9 cellular contexts compared by ENCODE assay signal in the genomic region with DNA sequence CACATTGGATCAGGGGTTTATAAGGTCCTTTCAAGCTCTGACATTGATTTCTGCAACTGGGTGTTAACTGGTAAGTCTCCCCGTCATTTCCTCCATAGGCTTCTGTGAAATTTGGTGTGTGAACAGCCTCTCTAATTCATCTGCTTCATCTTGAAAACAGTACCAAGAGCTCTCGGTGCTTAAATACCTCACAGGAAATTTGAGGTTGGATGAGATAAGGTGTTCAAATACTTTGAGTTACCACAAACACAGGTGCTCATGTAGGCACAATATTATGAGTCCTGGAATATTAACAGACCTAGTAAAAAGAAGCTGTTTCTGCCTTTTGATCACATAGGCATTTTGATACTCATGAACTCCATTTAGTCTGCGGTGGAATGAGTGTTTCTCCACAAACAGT.
DNase-seq lines count a peak whose midpoint lies in the region; ATAC-seq lines count a peak whose summit lies in the region.
"Had no signal": no experiment of that assay in that cellular context is flagged by ENCODE, and none has a peak within 500 bp of the region (broad histone marks: within the 10 kb centered on the region; RNA-seq: fewer than 3 reads in every experiment).

No MANE protein-coding gene starts in this region.

- DNase-seq in immature natural killer cell (peak; percentile 46 to 70 (median 50)), pons (ENCODE audit: low spot score) (no peak), NCI-H1436 (lab: John Stamatoyannopoulos, UW) (no peak), neuronal stem cell (ENCODE audit: low spot score) (no peak), SKM-1 treated with dmso at 0.1 percent for 144 hours (lab: John Stamatoyannopoulos, UW; ENCODE audit: unreplicated experiment) (no peak)

- no peak overlapping the region for H3K4me3 ChIP-seq in neuronal stem cell (ENCODE audit: low read length in 2 of 2)
- H3K4me3 ChIP-seq: thoracic aorta had no signal

- no peak overlapping the region for H3K9ac ChIP-seq in neuronal stem cell (ENCODE audit: low read depth, low read length, poor library complexity)

- H3K27ac Mint-ChIP-seq in immature natural killer cell, result peak overlapping the region; percentile 12 to 83 (median 66)

- H3K18ac ChIP-seq in neuronal stem cell (ENCODE audit: low read length), result no peak overlapping the region

- H4K8ac ChIP-seq in neuronal stem cell (ENCODE audit: low read depth, low read length), result no peak overlapping the region

- no peak overlapping the region for H2BK15ac ChIP-seq in neuronal stem cell (ENCODE audit: low read length)

- peaks cover 0 to 4% (median 0%) of the 10 kb centered on the region in 3 donors for H3K36me3 Mint-ChIP-seq in immature natural killer cell

- no peak overlapping the region for H3K27ac ChIP-seq in neuronal stem cell (replicated peaks; ENCODE audit: low read length)
- H3K27ac ChIP-seq: thoracic aorta had no signal

- H3K4me3 Mint-ChIP-seq in immature natural killer cell, result peak overlapping the region; percentile 35 to 52 (median 43)

- no peaks in the 10 kb centered on the region for H3K27me3 ChIP-seq in neuronal stem cell (ENCODE audit: control insufficient read depth in 3 of 3, insufficient read depth in 3 of 3, low read depth in 1 of 3, low read length in 3 of 3)

- H4K91ac ChIP-seq in neuronal stem cell (ENCODE audit: low read depth, low read length, poor library complexity), result no peak overlapping the region

- H2AFZ ChIP-seq in neuronal stem cell (ENCODE audit: low read length), result no peak overlapping the region

- no peak overlapping the region for H2BK5ac ChIP-seq in neuronal stem cell (ENCODE audit: low read length)

- no peak overlapping the region for H3K4me2 ChIP-seq in neuronal stem cell (ENCODE audit: insufficient read depth, low read length, poor library complexity, severe bottlenecking)

- H3K36me3 ChIP-seq in neuronal stem cell (replicated peaks in 1 of 2; ENCODE audit: control insufficient read depth in 2 of 2, insufficient read depth in 2 of 2, low read length in 2 of 2), result peaks cover 1 to 9% of the 10 kb centered on the region in 2 donors
- H3K36me3 ChIP-seq: thoracic aorta had no signal

- H3K9me3 Mint-ChIP-seq in immature natural killer cell, result peaks cover 0 to 3% (median 0%) of the 10 kb centered on the region in 6 donors

- peak; percentile 75 for ATAC-seq in GM18520 (IDR thresholded peaks at IDR 0.05; ENCODE audit: unreplicated experiment)
- peak; percentile 81 for ATAC-seq in GM21528 (IDR thresholded peaks at IDR 0.05; ENCODE audit: low FRiP score, unreplicated experiment)
- peak; percentile 48 for ATAC-seq in HG03575 (IDR thresholded peaks at IDR 0.05; ENCODE audit: extremely low read depth, insufficient number of reproducible peaks, low FRiP score, unreplicated experiment)

- H3K9me3 ChIP-seq in neuronal stem cell (replicated peaks in 1 of 2; ENCODE audit: control insufficient read depth in 2 of 2, insufficient read depth in 1 of 2, low read depth in 1 of 2, low read length in 2 of 2), result no peaks in the 10 kb centered on the region

- H2BK12ac ChIP-seq in neuronal stem cell (ENCODE audit: low read length), result no peak overlapping the region

- no peak overlapping the region for H3K4ac ChIP-seq in neuronal stem cell (ENCODE audit: low read length)

- H2BK120ac ChIP-seq in neuronal stem cell (ENCODE audit: low read depth, low read length), result no peak overlapping the region

- no peak overlapping the region for H3K14ac ChIP-seq in neuronal stem cell (ENCODE audit: low read length)

- no peak overlapping the region for H3K23ac ChIP-seq in neuronal stem cell (ENCODE audit: low read depth, low read length, poor library complexity)

- H3K27me3 Mint-ChIP-seq in immature natural killer cell (ENCODE audit: low read depth in 3 of 3), result peaks cover 0 to 3% (median 2%) of the 10 kb centered on the region in 3 donors

- H2AK5ac ChIP-seq in neuronal stem cell (ENCODE audit: low read depth, low read length), result no peak overlapping the region

- H3K4me1 Mint-ChIP-seq in immature natural killer cell, result peaks cover 47 to 54% of the 10 kb centered on the region in 2 donors

- H3K79me1 ChIP-seq in neuronal stem cell (ENCODE audit: low read depth, low read length), result no peaks in the 10 kb centered on the region

- H3K4me1 ChIP-seq in neuronal stem cell (ENCODE audit: control insufficient read depth in 2 of 2, insufficient read depth in 1 of 2, low read depth in 1 of 2, low read length in 2 of 2), result no peaks in the 10 kb centered on the region

- WGBS in neuronal stem cell (ENCODE audit: extremely low coverage in 2 of 2, insufficient read length in 2 of 2, insufficient replicate concordance in 1 of 2), 2 donors, result no CpG with 5 or more reads among the region's 3 CpGs

Comparison
In these comparisons a context has a peak if more than half of its experiments do, and no peak if none do; other contexts are left out.
1. DNase-seq: peak in immature natural killer cell (3 of 3); none in pons (single experiment), NCI-H1436 (single experiment), neuronal stem cell (single experiment) and SKM-1 treated with dmso at 0.1 percent for 144 hours (single experiment).
2. Peak in every context shown above with its lines, with median percentiles within 50 percentile points of each other: ATAC-seq.